8 cellular contexts compared by ENCODE assay signal in genomic region chr10:6163364-6164270, GRCh38. TPM values are rescaled to one million over a fixed set of nuclear protein-coding genes. Genes with fewer than 3 reads are reported as not detected.
DNase-seq lines count a peak whose midpoint lies in the region; ATAC-seq and TF ChIP-seq lines count a peak whose summit lies in the region.

No MANE protein-coding gene starts in this region.

- intact Hi-C loops in heart right ventricle (cut with DNase I), result loop anchor here in 6 of 10 donors (2.0 to 5.0 kb wide), 4 partner anchors 19 to 39 kb away; partner anchors contain the start of gene PFKFB3 (in 5 of the 6)
- intact Hi-C loops in prostate gland (cut with DNase I), result loop anchor here (5.0 kb wide), 1 partner anchor 39 kb away; the partner anchor contains the start of gene PFKFB3

- no peaks in the 10 kb centered on the region for H3K27me3 ChIP-seq in H7 (ENCODE audit: control insufficient read depth, insufficient read depth, low read length)
- H3K27me3 ChIP-seq in MM.1S (replicated peaks; ENCODE audit: insufficient read depth, low read length), result no peaks in the 10 kb centered on the region
- no peaks in the 10 kb centered on the region for H3K27me3 ChIP-seq in SU-DHL-6 (ENCODE audit: low read length)
- H3K27me3 ChIP-seq in heart right ventricle, result no peaks in the 10 kb centered on the region
- H3K27me3 ChIP-seq in prostate gland (replicated peaks; ENCODE audit: insufficient read depth), result no peaks in the 10 kb centered on the region

- H3K4me3 ChIP-seq in H7 (ENCODE audit: insufficient read depth, low read depth, low read length) (peak overlapping the region; percentile 84), MM.1S (ENCODE audit: low read length) (peak overlapping the region; percentile 100), SU-DHL-6 (ENCODE audit: insufficient read depth, low read length, poor library complexity, severe bottlenecking) (peak overlapping the region; percentile 87), heart right ventricle (peak overlapping the region; percentile 27 to 97 (median 82)), prostate gland (peak overlapping the region; percentile 45 to 52)

- H3K79me2 ChIP-seq in MM.1S (ENCODE audit: low read length), result peaks cover 50% of the 10 kb centered on the region
- H3K79me2 ChIP-seq in SU-DHL-6 (ENCODE audit: insufficient read depth, low read length), result peaks cover 54% of the 10 kb centered on the region

- H3K27ac Mint-ChIP-seq in activated naive CD8-positive, alpha-beta T cell treated with anti-CD3 and anti-CD28 coated beads, Interleukin-2, amount 50 U/mL, for 24 hours, result peak overlapping the region; percentile 98

- H3F3A ChIP-seq in MM.1S (ENCODE audit: insufficient read depth, low read length), result peaks cover 8% of the 10 kb centered on the region
- peaks cover 19% of the 10 kb centered on the region for H3F3A ChIP-seq in SU-DHL-6 (ENCODE audit: insufficient read depth)

- H3K27me3 Mint-ChIP-seq in activated naive CD8-positive, alpha-beta T cell treated with anti-CD3 and anti-CD28 coated beads, Interleukin-2, amount 50 U/mL, for 24 hours, result no peaks in the 10 kb centered on the region

- H3K27ac ChIP-seq in MM.1S (ENCODE audit: low read length) (peak overlapping the region; percentile 90), SU-DHL-6 (ENCODE audit: low read depth, low read length) (peak overlapping the region; percentile 76), heart right ventricle (peak overlapping the region; percentile 91 to 98 (median 94)), prostate gland (peak overlapping the region; percentile 71 to 83)

- peaks cover 10% of the 10 kb centered on the region; the same call in 1 of the 2 replicates for H3K4me1 ChIP-seq in MM.1S (ENCODE audit: low read length)
- H3K4me1 ChIP-seq in heart right ventricle, result peaks cover 6 to 49% (median 30%) of the 10 kb centered on the region in 9 donors
- H3K4me1 ChIP-seq in prostate gland (replicated peaks), result no peaks in the 10 kb centered on the region

- no peaks in the 10 kb centered on the region for H3K9me2 ChIP-seq in MM.1S (replicated peaks; ENCODE audit: insufficient read depth, low read length)
- H3K9me2 ChIP-seq in SU-DHL-6 (replicated peaks; ENCODE audit: insufficient read depth, low read length), result no peaks in the 10 kb centered on the region

- no peaks in the 10 kb centered on the region for H4K20me1 ChIP-seq in MM.1S (ENCODE audit: insufficient read depth, low read length)
- peaks cover 3% of the 10 kb centered on the region; the same call in 1 of the 2 replicates for H4K20me1 ChIP-seq in SU-DHL-6 (ENCODE audit: low read depth, low read length)

- peak overlapping the region; percentile 94 for H2AFZ ChIP-seq in MM.1S (ENCODE audit: low read length)
- peak overlapping the region; percentile 55 for H2AFZ ChIP-seq in SU-DHL-6 (ENCODE audit: low read depth, low read length, severe bottlenecking)

- peak overlapping the region; percentile 98 for H3K4me2 ChIP-seq in MM.1S (ENCODE audit: low read depth, low read length)
- peak overlapping the region; percentile 90 for H3K4me2 ChIP-seq in SU-DHL-6 (ENCODE audit: low read depth, low read length, poor library complexity, severe bottlenecking)

- WGBS in heart right ventricle, 2 donors, result 1% methylated on average over 90 to 91 of the region's 91 CpGs
- under 1% methylated on average over 90 of the region's 91 CpGs for WGBS in prostate gland

- H3K9me3 ChIP-seq in MM.1S (replicated peaks; ENCODE audit: insufficient read depth, low read length), result no peaks in the 10 kb centered on the region
- H3K9me3 ChIP-seq in SU-DHL-6 (ENCODE audit: insufficient read depth, low read length), result no peaks in the 10 kb centered on the region
- H3K9me3 ChIP-seq in heart right ventricle, result no peaks in the 10 kb centered on the region
- H3K9me3 ChIP-seq in prostate gland, result no peaks in the 10 kb centered on the region

- H3K4me3 Mint-ChIP-seq in activated naive CD8-positive, alpha-beta T cell treated with anti-CD3 and anti-CD28 coated beads, Interleukin-2, amount 50 U/mL, for 24 hours, result peak overlapping the region; percentile 98

- peaks cover 29% of the 10 kb centered on the region for H3K36me3 Mint-ChIP-seq in activated naive CD8-positive, alpha-beta T cell treated with anti-CD3 and anti-CD28 coated beads, Interleukin-2, amount 50 U/mL, for 24 hours (ENCODE audit: low read depth)

- peak overlapping the region; percentile 100 for H3K9ac ChIP-seq in MM.1S (ENCODE audit: low read length)
- H3K9ac ChIP-seq in SU-DHL-6 (ENCODE audit: low read length), result peak overlapping the region; percentile 97

- DNase-seq in GF-D8 (lab: John Stamatoyannopoulos, UW) (peak; percentile 66), H7 (peak; percentile 97), MM.1S (peak; percentile 94), heart right ventricle (peak; percentile 91 to 92), prostate gland (ENCODE audit: low spot score) (peak; percentile 89), ureter (ENCODE audit: low spot score) (peak; percentile 91)
- DNase-seq in activated naive CD8-positive, alpha-beta T cell treated with anti-CD3 and anti-CD28 coated beads, Interleukin-2, amount 50 U/mL, for 24 hours, result peak; percentile 94

- TF ChIP-seq POLR2A in prostate gland (IDR thresholded peaks at IDR 0.05), result peak; percentile 21

- H3K36me3 ChIP-seq in H7 (replicated peaks; ENCODE audit: control insufficient read depth, insufficient read depth, low read length) (peaks cover 1% of the 10 kb centered on the region; the same call in 1 of the 2 replicates), MM.1S (replicated peaks; ENCODE audit: insufficient read depth, low read length) (peaks cover 5% of the 10 kb centered on the region), SU-DHL-6 (ENCODE audit: low read length) (peaks cover 4% of the 10 kb centered on the region; the same call in 1 of the 2 replicates), heart right ventricle (peaks cover 0 to 21% (median 0%) of the 10 kb centered on the region in 9 donors), prostate gland (no peaks in the 10 kb centered on the region)

- H3K4me1 Mint-ChIP-seq in activated naive CD8-positive, alpha-beta T cell treated with anti-CD3 and anti-CD28 coated beads, Interleukin-2, amount 50 U/mL, for 24 hours, result peaks cover 58% of the 10 kb centered on the region

- ATAC-seq in activated naive CD8-positive, alpha-beta T cell treated with anti-CD3 and anti-CD28 coated beads, Interleukin-2, amount 50 U/mL, for 24 hours, result peak; percentile 98
- ATAC-seq in heart right ventricle, result peak; percentile 98 to 100 (median 99)

- no peaks in the 10 kb centered on the region for H3K9me3 Mint-ChIP-seq in activated naive CD8-positive, alpha-beta T cell treated with anti-CD3 and anti-CD28 coated beads, Interleukin-2, amount 50 U/mL, for 24 hours

- TF ChIP-seq CTCF in MM.1S (IDR thresholded peaks at IDR 0.05; ENCODE audit: low read length) (no peak), SU-DHL-6 (IDR thresholded peaks at IDR 0.05; ENCODE audit: insufficient read depth, low read length, poor library complexity, severe bottlenecking) (no peak), heart right ventricle (IDR thresholded peaks at IDR 0.05) (peak in 1 of 9 donors; percentile 9), prostate gland (IDR thresholded peaks at IDR 0.05) (no peak)

RNA-seq across cellular contexts. Expression of gene PFKFB3, which starts 39.1 kb away (rescaled TPM):
- 14.6 and 20.1 TPM in 2 replicates for total RNA-seq in H7 (2014; rRNA removed; shearing (Covaris generic))
- total RNA-seq in heart right ventricle (10 to 100 TPM in 9 of 10 donors, 1 to 10 TPM in 1; 7.6 to 77.3 (median 16.3) TPM), prostate gland (10 to 100 TPM; 24.3 to 52.7 TPM), ureter (62.2 TPM)
- polyA plus RNA-seq in heart right ventricle, result 10 to 100 TPM in 1 of 2 donors, 1 to 10 TPM in 1; 5.5 to 10.6 TPM

Comparison
In these comparisons a context has a peak if more than half of its experiments do, and no peak if none do; other contexts are left out.
1. Peak in every context shown above with its lines: DNase-seq, ATAC-seq, H3K4me3 ChIP-seq and H3K27ac ChIP-seq.
2. H3K4me3 ChIP-seq: peak in every context shown above with its lines; median percentile 100 in MM.1S; 87 in SU-DHL-6; 84 in H7; 82 in heart right ventricle; 48 in prostate gland.